1 cellular context compared by ENCODE assay signal in genomic region chr6:149431905-149432775, GRCh38.
TF ChIP-seq lines count a peak whose summit lies in the region.

No MANE protein-coding gene starts in this region.

TF ChIP-seq in K562, 482 proteins besides CTCF, POLR2A, EP300 and RAD21 (continues in another document):
- TF ChIP-seq ZNF318 (IDR thresholded peaks at IDR 0.05; ENCODE audit: borderline replicate concordance in 1 of 2, low read depth in 1 of 2) (no peak), CREB1 (IDR thresholded peaks at IDR 0.05) (no peak), CREB1 (CRISPR knock-in tag; IDR thresholded peaks at IDR 0.05) (0 out of 2 replicates have a peak, but pooled peaks have one; percentile 13), FOXP1 (CRISPR knock-in tag; IDR thresholded peaks at IDR 0.05) (no peak), RCOR1 (IDR thresholded peaks at IDR 0.05; ENCODE audit: borderline replicate concordance in 1 of 2, low read depth in 2 of 2, low read length in 2 of 2) (peak; percentile 68 to 76), TCF15 (CRISPR knock-in tag; IDR thresholded peaks at IDR 0.05) (no peak), JUND (IDR thresholded peaks at IDR 0.05; ENCODE audit: borderline replicate concordance, low read depth, low read length) (peak; percentile 59; the same call in 1 of the 2 replicates), JUND (tag; IDR thresholded peaks at IDR 0.05; ENCODE audit: borderline replicate concordance, low read depth, low read length) (no peak; the same call in 2 of the 3 replicates), ZNF830 (CRISPR knock-in tag; IDR thresholded peaks at IDR 0.05) (no peak), SMAD1 (IDR thresholded peaks at IDR 0.05; ENCODE audit: low read depth, low read length, partially characterized antibody) (no peak), NFXL1 (CRISPR knock-in tag; IDR thresholded peaks at IDR 0.05) (no peak), ARID3B (CRISPR knock-in tag; IDR thresholded peaks at IDR 0.05; ENCODE audit: borderline replicate concordance) (no peak), CC2D1A (IDR thresholded peaks at IDR 0.05) (peak; percentile 89), U2AF1 (optimal IDR thresholded peaks at IDR 0.05; ENCODE audit: low read depth, low read length) (no peak), KAT2B (IDR thresholded peaks at IDR 0.05; ENCODE audit: low read depth, low read length) (no peak), CTBP1 (IDR thresholded peaks at IDR 0.05; ENCODE audit: borderline replicate concordance) (peak; percentile 53; the same call in 1 of the 2 replicates), FOS (IDR thresholded peaks at IDR 0.05; ENCODE audit: extremely low read depth, insufficient read length) (no peak), MYNN (IDR thresholded peaks at IDR 0.05) (0 out of 2 replicates have a peak, but pooled peaks have one; percentile 53), MYNN (CRISPR knock-in tag; IDR thresholded peaks at IDR 0.05) (no peak), CBFA2T2 (conservative IDR thresholded peaks at IDR 0.05) (peak; percentile 15; the same call in 1 of the 2 replicates), YY1 (IDR thresholded peaks at IDR 0.05; ENCODE audit: borderline replicate concordance in 1 of 3, control insufficient read depth in 1 of 3, extremely low read depth in 1 of 3, insufficient read depth in 3 of 3, insufficient read length in 1 of 3, insufficient replicate concordance in 2 of 3, low read depth in 1 of 3, low read length in 2 of 3) (peak in 2 of 3 experiments; percentile 21 to 45), DDX20 (tag; IDR thresholded peaks at IDR 0.05; ENCODE audit: low read depth) (no peak), ATF1 (CRISPR knock-in tag; IDR thresholded peaks at IDR 0.05) (no peak), ATF1 (tag; IDR thresholded peaks at IDR 0.05) (peak; percentile 25; the same call in 1 of the 2 replicates), NRF1 (conservative IDR thresholded peaks at IDR 0.05 in 1 of 2, IDR thresholded peaks at IDR 0.05 in 1 of 2) (peak in 1 of 2 experiments; percentile 32; a peak in 1 of 4 replicates), BHLHE40 (IDR thresholded peaks at IDR 0.05; ENCODE audit: low read length) (peak; percentile 61; the same call in 1 of the 2 replicates), PKNOX1 (IDR thresholded peaks at IDR 0.05) (no peak), PML (IDR thresholded peaks at IDR 0.05; ENCODE audit: low read length) (no peak), NR2C2 (CRISPR knock-in tag; IDR thresholded peaks at IDR 0.05) (0 out of 2 replicates have a peak, but pooled peaks have one; percentile 44), NR2C2 (tag; IDR thresholded peaks at IDR 0.05) (0 out of 2 replicates have a peak, but pooled peaks have one; percentile 39), SP2 (IDR thresholded peaks at IDR 0.05; ENCODE audit: extremely low read depth, low read depth, low read length, poor library complexity, severe bottlenecking) (no peak), AFF4 (CRISPR knock-in tag; IDR thresholded peaks at IDR 0.05) (0 out of 2 replicates have a peak, but pooled peaks have one; percentile 43), HDAC2 (IDR thresholded peaks at IDR 0.05) (no peak), HNRNPH1 (optimal IDR thresholded peaks at IDR 0.05; ENCODE audit: low read depth, low read length) (no peak), ZNF583 (CRISPR knock-in tag; IDR thresholded peaks at IDR 0.05) (no peak), GABPA (tag; conservative IDR thresholded peaks at IDR 0.05; ENCODE audit: low read depth) (no peak), MBD1 (CRISPR knock-in tag; IDR thresholded peaks at IDR 0.05) (no peak), BDP1 (IDR thresholded peaks at IDR 0.05; ENCODE audit: insufficient read depth, insufficient read length) (no peak), DACH1 (IDR thresholded peaks at IDR 0.05; ENCODE audit: partially characterized antibody) (peak; percentile 49), ZNF561 (CRISPR knock-in tag; conservative IDR thresholded peaks at IDR 0.05) (no peak), L3MBTL2 (IDR thresholded peaks at IDR 0.05) (no peak), SMC3 (conservative IDR thresholded peaks at IDR 0.05; ENCODE audit: insufficient read depth, low read depth, low read length) (peak; percentile 99), CEBPG (CRISPR knock-in tag; IDR thresholded peaks at IDR 0.05) (no peak), CEBPG (tag; conservative IDR thresholded peaks at IDR 0.05 in 1 of 2, IDR thresholded peaks at IDR 0.05 in 1 of 2) (0 out of 4 replicates have a peak, but pooled peaks of 1 of the 2 experiments have one; percentile 17), HDGF (IDR thresholded peaks at IDR 0.05) (no peak), SNRNP70 (optimal IDR thresholded peaks at IDR 0.05; ENCODE audit: low read depth, low read length) (no peak), NBN (IDR thresholded peaks at IDR 0.05; ENCODE audit: low read depth) (no peak), ZNF511 (CRISPR knock-in tag; IDR thresholded peaks at IDR 0.05) (no peak), KLF13 (tag; IDR thresholded peaks at IDR 0.05; ENCODE audit: borderline replicate concordance, low read depth) (no peak), ZBTB7A (IDR thresholded peaks at IDR 0.05; ENCODE audit: borderline replicate concordance, control insufficient read depth, low read depth, low read length) (no peak)
